Comparison of ENCODE assay signal across 18 cellular contexts in genomic region chr10:50592961-50593418, GRCh38.
"Had no signal": no experiment of that assay in that cellular context is flagged by ENCODE, and none has a peak within 500 bp of the region (broad histone marks: within the 10 kb centered on the region; RNA-seq: fewer than 3 reads in every experiment).

No MANE protein-coding gene starts in this region.

- ATAC-seq: activated CD8-positive, alpha-beta memory T cell treated with anti-CD3 and anti-CD28 coated beads, Interleukin-2, amount 10 ng/mL, durations not matched to agents 7 days and 5 days; gastroesophageal sphincter; natural killer cell; T-cell had no signal

- H3K4me1 Mint-ChIP-seq: activated CD8-positive, alpha-beta memory T cell treated with anti-CD3 and anti-CD28 coated beads, Interleukin-2, amount 10 ng/mL, durations not matched to agents 7 days and 5 days had no signal

- H3K27ac Mint-ChIP-seq: activated CD4-positive, alpha-beta memory T cell treated with anti-CD3 and anti-CD28 coated beads for 36 hours; activated CD8-positive, alpha-beta memory T cell treated with anti-CD3 and anti-CD28 coated beads, Interleukin-2, amount 10 ng/mL, durations not matched to agents 7 days and 5 days; activated naive CD4-positive, alpha-beta T cell treated with anti-CD3 and anti-CD28 coated beads, Interleukin-2, amount 50 U/mL, for 24 hours; activated T-cell treated with anti-CD3 and anti-CD28 coated beads, Interleukin-2, amount 50 U/mL, for 24 hours; natural killer cell; T-cell; type B pancreatic cell had no signal

- DNase-seq: activated CD4-positive, alpha-beta memory T cell treated with anti-CD3 and anti-CD28 coated beads for 36 hours; activated CD8-positive, alpha-beta memory T cell treated with anti-CD3 and anti-CD28 coated beads, Interleukin-2, amount 10 ng/mL, durations not matched to agents 7 days and 5 days; activated T-cell treated with anti-CD3 and anti-CD28 coated beads, Interleukin-2, amount 50 U/mL, for 24 hours; adrenal gland; colonic mucosa; left ventricle myocardium superior; natural killer cell; retina; stimulated activated CD4-positive, alpha-beta T cell treated with anti-CD3 and anti-CD28 coated beads, Interleukin-15, amount 100 ng/mL, for 24 hours; stimulated activated CD4-positive, alpha-beta T cell treated with anti-CD3 and anti-CD28 coated beads, Interleukin-4, amount 100 ng/mL, for 24 hours; stimulated activated naive CD4-positive, alpha-beta T cell; substantia nigra; T-cell; T1000; WERI-Rb-1 had no signal

- H3K9me3 Mint-ChIP-seq: activated CD4-positive, alpha-beta memory T cell treated with anti-CD3 and anti-CD28 coated beads for 36 hours; activated naive CD4-positive, alpha-beta T cell treated with anti-CD3 and anti-CD28 coated beads, Interleukin-2, amount 50 U/mL, for 24 hours; activated T-cell treated with anti-CD3 and anti-CD28 coated beads, Interleukin-2, amount 50 U/mL, for 24 hours; natural killer cell; T-cell; type B pancreatic cell had no signal

- H3K4me3 Mint-ChIP-seq: activated CD4-positive, alpha-beta memory T cell treated with anti-CD3 and anti-CD28 coated beads for 36 hours; activated CD8-positive, alpha-beta memory T cell treated with anti-CD3 and anti-CD28 coated beads, Interleukin-2, amount 10 ng/mL, durations not matched to agents 7 days and 5 days; activated naive CD4-positive, alpha-beta T cell treated with anti-CD3 and anti-CD28 coated beads, Interleukin-2, amount 50 U/mL, for 24 hours; activated T-cell treated with anti-CD3 and anti-CD28 coated beads, Interleukin-2, amount 50 U/mL, for 24 hours; natural killer cell; T-cell; type B pancreatic cell had no signal

- H3K27me3 Mint-ChIP-seq: activated CD4-positive, alpha-beta memory T cell treated with anti-CD3 and anti-CD28 coated beads for 36 hours; activated CD8-positive, alpha-beta memory T cell treated with anti-CD3 and anti-CD28 coated beads, Interleukin-2, amount 10 ng/mL, durations not matched to agents 7 days and 5 days; activated naive CD4-positive, alpha-beta T cell treated with anti-CD3 and anti-CD28 coated beads, Interleukin-2, amount 50 U/mL, for 24 hours; activated T-cell treated with anti-CD3 and anti-CD28 coated beads, Interleukin-2, amount 50 U/mL, for 24 hours; T-cell; type B pancreatic cell had no signal
